Comparison of ENCODE assay signal across 1 cellular context in genomic region chrX:129790808-129791207, GRCh38.
TF ChIP-seq lines count a peak whose summit lies in the region.

No MANE protein-coding gene starts in this region.

TF ChIP-seq in HEK293, 187 proteins besides CTCF, POLR2A, EP300 and RAD21 (continued from another document):
- TF ChIP-seq PRDM6 (tag by site-specific recombination; IDR thresholded peaks at IDR 0.05), result no peak
- TF ChIP-seq KLF1 (tag by site-specific recombination; IDR thresholded peaks at IDR 0.05), result no peak
- no peak for TF ChIP-seq ZIC2 (tag by site-specific recombination; IDR thresholded peaks at IDR 0.05)
- no peak for TF ChIP-seq ZNF404 (tag by site-specific recombination; IDR thresholded peaks at IDR 0.05)
- TF ChIP-seq ZNF776 (tag by site-specific recombination; IDR thresholded peaks at IDR 0.05; ENCODE audit: borderline replicate concordance), result no peak
- no peak for TF ChIP-seq ZNF140 (tag by site-specific recombination; IDR thresholded peaks at IDR 0.05)
